In genomic region chr14:50453869-50454268, GRCh38 we compare ENCODE assay signal across 24 cellular contexts. TPM values are rescaled to one million over a fixed set of nuclear protein-coding genes. Genes with fewer than 3 reads are reported as not detected.
DNase-seq lines count a peak whose midpoint lies in the region; ATAC-seq and TF ChIP-seq lines count a peak whose summit lies in the region.
"Had no signal": no experiment of that assay in that cellular context is flagged by ENCODE, and none has a peak within 500 bp of the region (broad histone marks: within the 10 kb centered on the region; RNA-seq: fewer than 3 reads in every experiment).

No MANE protein-coding gene starts in this region.

- peaks cover 0 to 3% (median 3%) of the 10 kb centered on the region in 3 donors for H3K9me3 Mint-ChIP-seq in T-cell
- H3K9me3 Mint-ChIP-seq: activated T-cell treated with anti-CD3 and anti-CD28 coated beads, Interleukin-2, amount 50 U/mL, for 24 hours had no signal

- TF ChIP-seq CTCF in uterus (IDR thresholded peaks at IDR 0.05), result no peak
- no peak for TF ChIP-seq CTCF in right atrium auricular region (IDR thresholded peaks at IDR 0.05)

- H3K9ac ChIP-seq in mesenchymal stem cell (ENCODE audit: low read length), result peak overlapping the region; percentile 83

- H2BK120ac ChIP-seq in mesenchymal stem cell (ENCODE audit: low read depth, low read length), result no peak overlapping the region

- no peak overlapping the region for H3K4me3 ChIP-seq in mesenchymal stem cell (ENCODE audit: insufficient read depth in 1 of 2, low read depth in 1 of 2, low read length in 2 of 2)
- no peak overlapping the region for H3K4me3 ChIP-seq in uterus
- H3K4me3 ChIP-seq in right atrium auricular region, result no peak overlapping the region
- H3K4me3 ChIP-seq: gastrocnemius medialis, ovary, upper lobe of left lung had no signal

- H3K4me1 ChIP-seq in mesenchymal stem cell (ENCODE audit: control insufficient read depth, insufficient read depth, low read depth, low read length), result no peaks in the 10 kb centered on the region
- H3K4me1 ChIP-seq in uterus, result no peaks in the 10 kb centered on the region
- H3K4me1 ChIP-seq in right atrium auricular region, result no peaks in the 10 kb centered on the region
- H3K4me1 ChIP-seq: gastrocnemius medialis, upper lobe of left lung had no signal

- H3K9me3 ChIP-seq in mesenchymal stem cell (ENCODE audit: control insufficient read depth, low read length) (no peaks in the 10 kb centered on the region), uterus (no peaks in the 10 kb centered on the region), right atrium auricular region (no peaks in the 10 kb centered on the region)
- H3K9me3 ChIP-seq: gastrocnemius medialis, upper lobe of left lung had no signal

- H3K14ac ChIP-seq in mesenchymal stem cell (ENCODE audit: low read length in 2 of 2), result no peak overlapping the region

- no peak for TF ChIP-seq POLR2A in uterus (IDR thresholded peaks at IDR 0.05)

- ATAC-seq in SK-N-SH treated with all-trans-retinoic acid at 6 μM for 48 hours (no peak), T-cell (replicated peaks in 1 of 4) (no peak)
- ATAC-seq: gastrocnemius medialis, HCT116, left ventricle myocardium superior had no signal

- H3K36me3 Mint-ChIP-seq in T-cell, result peaks cover 55% of the 10 kb centered on the region

- H3K4me3 Mint-ChIP-seq in T-cell, result no peak overlapping the region
- H3K4me3 Mint-ChIP-seq: activated CD4-positive, alpha-beta T cell treated with anti-CD3 and anti-CD28 coated beads, Interleukin-2, amount 10 ng/mL, durations not matched to agents 24 days and 14 days; activated T-cell treated with anti-CD3 and anti-CD28 coated beads, Interleukin-2, amount 50 U/mL, for 24 hours; nephron had no signal

- H2AK5ac ChIP-seq in mesenchymal stem cell (ENCODE audit: low read length, severe bottlenecking), result no peak overlapping the region

- DNase-seq in epithelial cell of prostate (ENCODE audit: low read depth, low spot score) (no peak), mesenchymal stem cell (no peak), uterus (no peak), T-cell (no peak), NCI-H2081 treated with DMSO at 0.1 percent for 48 hours (lab: John Stamatoyannopoulos, UW) (no peak), right atrium auricular region (ENCODE audit: low spot score) (no peak)
- DNase-seq: activated CD4-positive, alpha-beta T cell treated with anti-CD3 and anti-CD28 coated beads, Interleukin-2, amount 10 ng/mL, durations not matched to agents 24 days and 14 days; activated naive CD4-positive, alpha-beta T cell treated with Interleukin-2 at 50 U/mL for 16 hours; activated T-cell treated with anti-CD3 and anti-CD28 coated beads, Interleukin-2, amount 50 U/mL, for 24 hours; gastrocnemius medialis; KG1; left ventricle myocardium superior; MM.1S; NCI-H2029; NCI-H2227 treated with DMSO at 0.1 percent for 48 hours; NCI-H748 treated with DMSO at 0.1 percent for 48 hours; ovary; retina; stimulated activated CD4-positive, alpha-beta T cell treated with anti-CD3 and anti-CD28 coated beads, Interleukin-2, amount 100 ng/mL, for 48 hours; upper lobe of left lung had no signal

- H3K23ac ChIP-seq in mesenchymal stem cell (ENCODE audit: low read length in 2 of 2), result no peak overlapping the region

- intact Hi-C loops in uterus (cut with DNase I; ENCODE audit: low total_unique reads), result no loop called here

- H3K4me2 ChIP-seq in mesenchymal stem cell (ENCODE audit: low read length, poor library complexity, severe bottlenecking), result no peak overlapping the region

- H2BK15ac ChIP-seq in mesenchymal stem cell (ENCODE audit: low read depth, poor library complexity, severe bottlenecking), result no peak overlapping the region

- H3K79me1 ChIP-seq in mesenchymal stem cell (replicated peaks; ENCODE audit: low read length, poor library complexity, severe bottlenecking), result peaks cover 17% of the 10 kb centered on the region

- H3K27ac ChIP-seq in epithelial cell of prostate, result peak overlapping the region; percentile 55
- no peak overlapping the region for H3K27ac ChIP-seq in mesenchymal stem cell (ENCODE audit: low read length, poor library complexity, severe bottlenecking)
- H3K27ac ChIP-seq in uterus, result peak overlapping the region; percentile 48 to 70
- H3K27ac ChIP-seq in right atrium auricular region, result no peak overlapping the region
- H3K27ac ChIP-seq: gastrocnemius medialis, ovary, RWPE1, upper lobe of left lung had no signal

- H2AFZ ChIP-seq in mesenchymal stem cell (ENCODE audit: low read depth, low read length), result no peak overlapping the region

- WGBS in mesenchymal stem cell, result 100% methylated on average over 2 of the region's 2 CpGs

- no peak overlapping the region for H3K4ac ChIP-seq in mesenchymal stem cell (ENCODE audit: low read depth in 1 of 2, low read length in 2 of 2)

- H3K36me3 ChIP-seq in mesenchymal stem cell (ENCODE audit: control insufficient read depth in 1 of 2, insufficient read depth in 2 of 2, low read depth in 1 of 2, low read length in 2 of 2), result peaks cover 6 to 84% of the 10 kb centered on the region in 2 experiments
- no peaks in the 10 kb centered on the region for H3K36me3 ChIP-seq in uterus
- peaks cover 51% of the 10 kb centered on the region for H3K36me3 ChIP-seq in right atrium auricular region
- H3K36me3 ChIP-seq: ovary had no signal

- CTCF ChIA-PET in T-cell (lab: Charles Lee), result no interaction called here

- H3K27me3 ChIP-seq in mesenchymal stem cell (ENCODE audit: control insufficient read depth in 1 of 2, insufficient read depth in 1 of 2, low read length in 2 of 2) (no peaks in the 10 kb centered on the region), uterus (no peaks in the 10 kb centered on the region), right atrium auricular region (no peaks in the 10 kb centered on the region)
- H3K27me3 ChIP-seq: gastrocnemius medialis, ovary, upper lobe of left lung had no signal

- no peak overlapping the region for H3K18ac ChIP-seq in mesenchymal stem cell (ENCODE audit: low read depth in 1 of 2, low read length in 2 of 2)

- POLR2A ChIA-PET in T-cell (lab: Charles Lee), result interaction anchor here in 1 of 2 donors (0.6 kb wide), 1 partner anchor 639 kb away, joined by 3 read pairs; no protein-coding TSS in a partner anchor

- no peak overlapping the region for H3K27ac Mint-ChIP-seq in T-cell
- H3K27ac Mint-ChIP-seq: activated CD4-positive, alpha-beta T cell treated with anti-CD3 and anti-CD28 coated beads, Interleukin-2, amount 10 ng/mL, durations not matched to agents 24 days and 14 days; nephron had no signal

- H2BK5ac ChIP-seq in mesenchymal stem cell (ENCODE audit: low read depth, low read length, poor library complexity, severe bottlenecking), result no peak overlapping the region

- no peak overlapping the region for H4K8ac ChIP-seq in mesenchymal stem cell (ENCODE audit: low read length)

- no peaks in the 10 kb centered on the region for H3K27me3 Mint-ChIP-seq in T-cell
- H3K27me3 Mint-ChIP-seq: activated CD4-positive, alpha-beta T cell treated with anti-CD3 and anti-CD28 coated beads, Interleukin-2, amount 10 ng/mL, durations not matched to agents 24 days and 14 days; activated T-cell treated with anti-CD3 and anti-CD28 coated beads, Interleukin-2, amount 50 U/mL, for 24 hours had no signal

- H2BK12ac ChIP-seq in mesenchymal stem cell (ENCODE audit: low read length in 2 of 2), result no peak overlapping the region

- no peak overlapping the region for H4K91ac ChIP-seq in mesenchymal stem cell (ENCODE audit: low read length)

- H3K4me1 Mint-ChIP-seq in T-cell, result no peaks in the 10 kb centered on the region
- H3K4me1 Mint-ChIP-seq: activated CD4-positive, alpha-beta T cell treated with anti-CD3 and anti-CD28 coated beads, Interleukin-2, amount 10 ng/mL, durations not matched to agents 24 days and 14 days; nephron had no signal

TF ChIP-seq in SK-N-SH treated with all-trans-retinoic acid at 6 μM for 48 hours, 23 proteins besides CTCF, POLR2A, EP300 and RAD21:
- TF ChIP-seq POU6F1 (CRISPR knock-in tag; IDR thresholded peaks at IDR 0.05; ENCODE audit: borderline replicate concordance, low read depth) (no peak), ZNF8 (CRISPR knock-in tag; IDR thresholded peaks at IDR 0.05) (peak; percentile 93), OSR1 (CRISPR knock-in tag; IDR thresholded peaks at IDR 0.05) (no peak), CSRNP3 (CRISPR knock-in tag; IDR thresholded peaks at IDR 0.05) (no peak)

RNA-seq across cellular contexts. Expression of gene CDKL1, which starts 57.2 kb away (rescaled TPM):
- polyA plus RNA-seq in mesenchymal stem cell (2013, experiment 1 of 2), result 6.5 TPM
- 4.4 TPM for polyA plus RNA-seq in mesenchymal stem cell (2013, experiment 2 of 2)
- total RNA-seq in uterus, result 10 to 100 TPM in 3 of 4 donors, 1 to 10 TPM in 1; 6.8 to 38.1 (median 20.1) TPM
- total RNA-seq in T-cell, result 1 to 10 TPM; 4.6 to 7.7 (median 5.8) TPM
- total RNA-seq in right atrium auricular region, result 1 to 10 TPM; 2.4 to 4.6 TPM

Comparison
In these comparisons a context has a peak if more than half of its experiments do, and no peak if none do; other contexts are left out.
1. H3K27ac ChIP-seq: peak in epithelial cell of prostate (single experiment) and uterus (2 of 2); none in mesenchymal stem cell (single experiment) and right atrium auricular region (0 of 2).